In the genomic region with DNA sequence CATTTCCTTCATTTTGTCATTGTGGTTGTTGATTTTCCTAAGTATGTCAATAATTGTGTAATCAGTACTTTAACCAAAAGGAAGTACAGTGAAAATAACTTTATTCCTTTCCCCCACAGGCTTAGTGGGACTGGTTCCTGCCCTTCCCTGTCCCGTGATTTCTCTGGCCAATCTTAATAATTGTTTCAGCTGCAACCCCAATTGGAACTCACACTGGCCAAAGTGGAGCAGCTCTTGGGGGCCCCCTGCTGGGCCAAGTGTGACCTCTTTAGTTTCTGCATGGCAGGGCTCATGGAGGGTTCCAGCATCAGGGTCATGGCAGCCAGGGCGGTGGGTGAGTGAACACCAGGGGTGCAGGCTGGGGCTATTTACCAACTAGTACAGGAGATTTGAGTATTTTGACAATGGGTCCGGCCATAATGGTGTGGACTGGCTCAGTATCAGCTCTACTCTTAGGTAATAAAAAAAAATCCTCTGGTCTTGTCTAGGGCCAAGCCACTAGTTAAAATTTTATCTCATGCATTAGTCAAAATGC, we compare ENCODE assay signal across 9 cellular contexts. TPM values are rescaled to one million over a fixed set of nuclear protein-coding genes. Genes with fewer than 3 reads are reported as not detected.
A peak's percentile ranks its signal among the peaks of the same experiment; 100 is the strongest.
DNase-seq lines count a peak whose midpoint lies in the region; ATAC-seq, FAIRE-seq and TF ChIP-seq lines count a peak whose summit lies in the region.
"Had no signal": no experiment of that assay in that cellular context is flagged by ENCODE, and none has a peak within 500 bp of the region (broad histone marks: within the 10 kb centered on the region; RNA-seq: fewer than 3 reads in every experiment).

No MANE protein-coding gene starts in this region.

- H3K4me3 Mint-ChIP-seq in CD8-positive, alpha-beta T cell = no peak overlapping the region
- no peak overlapping the region for H3K4me3 Mint-ChIP-seq in activated T-cell treated with anti-CD3 and anti-CD28 coated beads, Interleukin-2, amount 50 U/mL, for 24 hours

- H2AFZ ChIP-seq in PC-9 = peak overlapping the region; percentile 61

- H4K20me1 ChIP-seq in PC-9 (ENCODE audit: insufficient read depth) = no peaks in the 10 kb centered on the region

- H3K36me3 ChIP-seq in CD8-positive, alpha-beta T cell (ENCODE audit: insufficient read depth, low read length) = no peaks in the 10 kb centered on the region
- no peaks in the 10 kb centered on the region for H3K36me3 ChIP-seq in PC-9 (ENCODE audit: low read depth)
- H3K36me3 ChIP-seq in suprapubic skin = no peaks in the 10 kb centered on the region

- no peaks in the 10 kb centered on the region for H3K9me3 ChIP-seq in CD8-positive, alpha-beta T cell (ENCODE audit: low read length)
- H3K9me3 ChIP-seq in PC-9 (ENCODE audit: insufficient read depth, low read depth) = no peaks in the 10 kb centered on the region
- H3K9me3 ChIP-seq in suprapubic skin = no peaks in the 10 kb centered on the region

- no peaks in the 10 kb centered on the region for H3K9me3 Mint-ChIP-seq in CD8-positive, alpha-beta T cell
- H3K9me3 Mint-ChIP-seq in activated T-cell treated with anti-CD3 and anti-CD28 coated beads, Interleukin-2, amount 50 U/mL, for 24 hours = no peaks in the 10 kb centered on the region

- peak; percentile 88 for ATAC-seq in CD8-positive, alpha-beta T cell
- ATAC-seq in GM19452 (IDR thresholded peaks at IDR 0.05; ENCODE audit: unreplicated experiment) = peak; percentile 68

- no peaks in the 10 kb centered on the region for H3K9me2 ChIP-seq in PC-9 (ENCODE audit: insufficient read depth)

- H3K4me3 ChIP-seq in CD8-positive, alpha-beta T cell (ENCODE audit: low read depth, low read length) = no peak overlapping the region
- peak overlapping the region; percentile 40 for H3K4me3 ChIP-seq in PC-9
- H3K4me3 ChIP-seq in fibroblast of pulmonary artery (replicated peaks; ENCODE audit: low read depth, low read length) = no peak overlapping the region
- no peak overlapping the region for H3K4me3 ChIP-seq in suprapubic skin

- no peaks in the 10 kb centered on the region; the same call in none of the 2 replicates for H3F3A ChIP-seq in PC-9 (ENCODE audit: insufficient read depth, low read depth)

- H3K36me3 Mint-ChIP-seq in CD8-positive, alpha-beta T cell = no peaks in the 10 kb centered on the region
- H3K36me3 Mint-ChIP-seq in activated T-cell treated with anti-CD3 and anti-CD28 coated beads, Interleukin-2, amount 50 U/mL, for 24 hours (ENCODE audit: low read depth) = no peaks in the 10 kb centered on the region

- no TSS peak for BruUV-seq in PC-9 (replicated peaks; lab: Mats Ljungman, UMichigan)

- peaks cover 2% of the 10 kb centered on the region for H3K27me3 Mint-ChIP-seq in CD8-positive, alpha-beta T cell (ENCODE audit: low read depth)
- H3K27me3 Mint-ChIP-seq in activated T-cell treated with anti-CD3 and anti-CD28 coated beads, Interleukin-2, amount 50 U/mL, for 24 hours = no peaks in the 10 kb centered on the region

- no peak overlapping the region for H3K27ac ChIP-seq in CD8-positive, alpha-beta T cell (ENCODE audit: low read depth, low read length)
- H3K27ac ChIP-seq in PC-9 = no peak overlapping the region
- no peak overlapping the region for H3K27ac ChIP-seq in suprapubic skin
- H3K27ac ChIP-seq: SK-N-MC had no signal

- peaks cover 6% of the 10 kb centered on the region for H3K4me1 Mint-ChIP-seq in CD8-positive, alpha-beta T cell (ENCODE audit: low read depth)
- peaks cover 12% of the 10 kb centered on the region for H3K4me1 Mint-ChIP-seq in activated T-cell treated with anti-CD3 and anti-CD28 coated beads, Interleukin-2, amount 50 U/mL, for 24 hours (ENCODE audit: low read depth)

- no peaks in the 10 kb centered on the region for H3K79me2 ChIP-seq in PC-9 (ENCODE audit: low read depth)

- no peak for FAIRE-seq in HTR-8/SVneo (lab: Jason Lieb, UNC)

- peaks cover 3% of the 10 kb centered on the region for H3K4me1 ChIP-seq in CD8-positive, alpha-beta T cell (ENCODE audit: insufficient read depth, low read length)
- H3K4me1 ChIP-seq in PC-9 (replicated peaks; ENCODE audit: insufficient read depth) (peaks cover 16% of the 10 kb centered on the region; the same call in 1 of the 2 replicates), suprapubic skin (peaks cover 3% of the 10 kb centered on the region)

- peak overlapping the region; percentile 63 for H3K4me2 ChIP-seq in PC-9

- POLR2A ChIA-PET in CD8-positive, alpha-beta T cell (lab: Charles Lee) = interaction anchor here (1.2 to 1.6 kb wide), 3 partner anchors 114 to 272 kb away, joined by 3 to 6 read pairs (median 3); no protein-coding TSS in a partner anchor
- POLR2A ChIA-PET in PC-9 (lab: Charles Lee; ENCODE audit: unreplicated experiment) = interaction anchor here (0.6 kb wide), 3 partner anchors 63 to 398 kb away, joined by 3 to 4 read pairs (median 4); no protein-coding TSS in a partner anchor

- TF ChIP-seq POLR2A in suprapubic skin (IDR thresholded peaks at IDR 0.05) = no peak

- no peaks in the 10 kb centered on the region for H3K27me3 ChIP-seq in CD8-positive, alpha-beta T cell (ENCODE audit: insufficient read depth, low read length)
- H3K27me3 ChIP-seq in PC-9 (ENCODE audit: insufficient read depth, low read depth) = no peaks in the 10 kb centered on the region
- H3K27me3 ChIP-seq in suprapubic skin = no peaks in the 10 kb centered on the region

- peak; percentile 51 to 82 (median 73) for DNase-seq in CD8-positive, alpha-beta T cell
- DNase-seq in HTR-8/SVneo (ENCODE audit: insufficient read length, low spot score) (peak; percentile 86), PC-9 (peak; percentile 78 to 92), fibroblast of pulmonary artery (ENCODE audit: low read depth) (peak; percentile 76), nucleus accumbens (lab: John Stamatoyannopoulos, UW) (peak in 29 of 56 donors; percentile 3 to 69 (median 15)), suprapubic skin (ENCODE audit: low spot score in 2 of 2) (peak; percentile 80 to 82)
- DNase-seq in activated T-cell treated with anti-CD3 and anti-CD28 coated beads, Interleukin-2, amount 50 U/mL, for 24 hours = peak; percentile 87

- 53% methylated on average over 2 of the region's 3 CpGs for WGBS in suprapubic skin

- intact Hi-C loops in CD8-positive, alpha-beta T cell (cut with DNase I, micrococcal nuclease) = loop anchor here (1.0 to 10.0 kb wide), 4 partner anchors 281 to 1549 kb away; a partner anchor contains a TSS
- intact Hi-C loops in PC-9 (cut with micrococcal nuclease; ENCODE audit: unreplicated experiment) = loop anchor here (1.0 to 10.0 kb wide), 9 partner anchors 23 to 619 kb away; a partner anchor contains a TSS

- peak; percentile 77 for TF ChIP-seq CTCF in CD8-positive, alpha-beta T cell (IDR thresholded peaks at IDR 0.05)
- TF ChIP-seq CTCF in PC-9 (conservative IDR thresholded peaks at IDR 0.05) = peak; percentile 97
- TF ChIP-seq CTCF in fibroblast of pulmonary artery (IDR thresholded peaks at IDR 0.05; ENCODE audit: low read length, missing control alignments) = peak; percentile 87
- TF ChIP-seq CTCF in suprapubic skin (IDR thresholded peaks at IDR 0.05) = peak; percentile 8 to 80

- H3K27ac Mint-ChIP-seq in CD8-positive, alpha-beta T cell = no peak overlapping the region
- no peak overlapping the region for H3K27ac Mint-ChIP-seq in activated T-cell treated with anti-CD3 and anti-CD28 coated beads, Interleukin-2, amount 50 U/mL, for 24 hours

- no peak for TF ChIP-seq EP300 in suprapubic skin (IDR thresholded peaks at IDR 0.05)

- CTCF ChIA-PET in CD8-positive, alpha-beta T cell (lab: Charles Lee) = interaction anchor here (0.6 to 10.8 kb wide), 30 partner anchors 8 to 427 kb away, joined by 3 to 170 read pairs (median 5); a partner anchor contains a TSS
- CTCF ChIA-PET in PC-9 (lab: Charles Lee) = interaction anchor here (0.5 to 4.1 kb wide), 17 partner anchors 22 to 623 kb away, joined by 3 to 55 read pairs (median 3); a partner anchor contains a TSS

RNA-seq across cellular contexts. Expression of a gene that starts 31.7 kb away (rescaled TPM):
- total RNA-seq in CD8-positive, alpha-beta T cell = 100 to 1,000 TPM; 135 to 140 TPM
- 101 and 120 TPM in 2 replicates for total RNA-seq in PC-9 (2021)
- total RNA-seq in suprapubic skin = 10 to 100 TPM; 23.3 to 59.1 (median 32.6) TPM

Comparison
In these comparisons a context has a peak if more than half of its experiments do, and no peak if none do; other contexts are left out.
1. DNase-seq: peak in every context shown above with its lines; median percentile 87 in activated T-cell treated with anti-CD3 and anti-CD28 coated beads, Interleukin-2, amount 50 U/mL, for 24 hours; 86 in HTR-8/SVneo; 85 in PC-9; 81 in suprapubic skin; 76 in fibroblast of pulmonary artery; 73 in CD8-positive, alpha-beta T cell; 15 in nucleus accumbens.
2. CTCF ChIP-seq: peak in every context shown above with its lines; median percentile 97 in PC-9; 87 in fibroblast of pulmonary artery; 77 in CD8-positive, alpha-beta T cell; 44 in suprapubic skin.